In the genomic region with DNA sequence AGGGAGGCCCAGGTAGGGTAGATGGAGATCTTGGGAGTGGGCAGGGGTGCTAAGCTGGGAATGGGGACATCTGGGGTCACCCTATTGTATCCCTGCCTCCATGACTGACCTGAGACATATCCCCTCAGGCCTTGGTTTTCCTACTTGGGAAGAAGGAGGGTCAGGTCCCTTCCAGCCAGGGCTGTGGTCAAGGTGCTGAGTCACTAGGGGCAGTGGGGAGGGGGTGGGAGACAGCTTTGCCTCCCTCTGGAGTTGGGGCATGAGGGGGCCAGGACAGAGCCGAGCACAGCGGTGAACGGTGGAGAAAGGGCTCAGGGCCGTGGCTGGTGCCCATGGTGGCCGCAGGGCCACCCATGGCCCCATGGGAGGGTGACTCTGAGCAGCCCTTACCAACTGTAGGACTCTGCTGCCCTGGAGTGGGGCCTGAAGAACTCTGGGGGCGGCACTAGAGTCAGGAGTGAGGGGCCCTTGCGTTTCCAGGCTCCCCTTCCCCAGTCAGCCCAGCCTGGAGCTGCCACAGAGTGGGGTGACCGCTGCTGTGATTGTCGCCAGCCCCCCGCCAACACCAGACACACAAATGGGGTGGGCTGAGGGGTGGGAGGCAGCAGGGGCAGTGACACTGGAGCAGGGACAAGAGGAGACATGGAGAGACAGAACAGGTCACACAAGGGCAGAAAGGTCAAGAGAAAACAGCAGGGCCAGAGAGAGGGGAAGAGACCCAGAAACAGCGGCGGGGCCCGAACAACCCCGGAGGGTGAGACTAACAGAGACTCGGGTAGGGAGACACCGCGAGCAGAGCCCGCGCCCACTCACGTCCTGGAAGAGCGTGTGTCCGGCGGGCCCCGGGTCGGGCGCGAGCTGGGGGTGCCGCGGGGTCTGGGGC, we compare ENCODE assay signal across 8 cellular contexts. TPM values are rescaled to one million over a fixed set of nuclear protein-coding genes. Genes with fewer than 3 reads are reported as not detected.
DNase-seq lines count a peak whose midpoint lies in the region; ATAC-seq and TF ChIP-seq lines count a peak whose summit lies in the region.

No MANE protein-coding gene starts in this region.

- H3K27ac Mint-ChIP-seq in activated T-cell treated with anti-CD3 and anti-CD28 coated beads, Interleukin-2, amount 50 U/mL, for 24 hours: peak overlapping the region; percentile 71

- no peaks in the 10 kb centered on the region for H3K9me3 Mint-ChIP-seq in activated T-cell treated with anti-CD3 and anti-CD28 coated beads, Interleukin-2, amount 50 U/mL, for 24 hours

- no peaks in the 10 kb centered on the region for H3K9me2 ChIP-seq in Loucy (replicated peaks; ENCODE audit: low read depth, low read length)

- H3K4me1 Mint-ChIP-seq in activated T-cell treated with anti-CD3 and anti-CD28 coated beads, Interleukin-2, amount 50 U/mL, for 24 hours (ENCODE audit: low read depth): peaks cover 34% of the 10 kb centered on the region

- peak overlapping the region; percentile 97 for H3K4me2 ChIP-seq in Loucy (ENCODE audit: low read depth, low read length, poor library complexity, severe bottlenecking)

- H4K20me1 ChIP-seq in Loucy (ENCODE audit: insufficient read depth, low read length, poor library complexity, severe bottlenecking): peaks cover 3% of the 10 kb centered on the region

- H3K79me2 ChIP-seq in Loucy (ENCODE audit: insufficient read depth, low read length): peaks cover 10% of the 10 kb centered on the region

- H2AFZ ChIP-seq in Loucy (ENCODE audit: low read length): peak overlapping the region; percentile 83

- DNase-seq in activated T-cell treated with anti-CD3 and anti-CD28 coated beads, Interleukin-2, amount 50 U/mL, for 24 hours: no peak
- no peak for DNase-seq in activated T-cell treated with anti-CD3 and anti-CD28 coated beads, Interleukin-2, amount 50 U/mL, for 1 hour
- DNase-seq in cardiac fibroblast (ENCODE audit: low read depth in 2 of 2) (peak in 1 of 2 donors; percentile 19), uterus (peak in 1 of 2 donors; percentile 37), HPDE6-E6E7 (ENCODE audit: extremely low spot score) (no peak)

- intact Hi-C loops in uterus (cut with DNase I; ENCODE audit: low total_unique reads): no loop called here

- peak overlapping the region; percentile 80 for H3K4me3 Mint-ChIP-seq in activated T-cell treated with anti-CD3 and anti-CD28 coated beads, Interleukin-2, amount 50 U/mL, for 24 hours

- no peaks in the 10 kb centered on the region for H3F3A ChIP-seq in Loucy (ENCODE audit: low read depth)

- no peak for TF ChIP-seq POLR2A in uterus (IDR thresholded peaks at IDR 0.05)

- H3K4me3 ChIP-seq in Loucy (ENCODE audit: low read length, poor library complexity, severe bottlenecking) (peak overlapping the region; percentile 94), cardiac fibroblast (replicated peaks in 1 of 2; ENCODE audit: low read depth in 2 of 2, low read length in 2 of 2) (peak overlapping the region; percentile 56 to 71), mononuclear cell (ENCODE audit: low read length) (peak overlapping the region; percentile 38), uterus (peak overlapping the region; percentile 65 to 72)

- peak overlapping the region; percentile 90 to 91 for H3K27ac ChIP-seq in uterus

- H3K36me3 ChIP-seq in Loucy (ENCODE audit: insufficient read depth, low read length) (peaks cover 26% of the 10 kb centered on the region; the same call in 1 of the 2 replicates), uterus (no peaks in the 10 kb centered on the region)

- peaks cover 53% of the 10 kb centered on the region for H3K36me3 Mint-ChIP-seq in activated T-cell treated with anti-CD3 and anti-CD28 coated beads, Interleukin-2, amount 50 U/mL, for 24 hours (ENCODE audit: low read depth)

- ATAC-seq in HG03108 (IDR thresholded peaks at IDR 0.05; ENCODE audit: unreplicated experiment): no peak

- H3K27me3 ChIP-seq in Loucy (ENCODE audit: insufficient read depth, low read length, poor library complexity, severe bottlenecking) (no peaks in the 10 kb centered on the region), mononuclear cell (ENCODE audit: insufficient read depth, low read length) (no peaks in the 10 kb centered on the region), uterus (no peaks in the 10 kb centered on the region)

- no peaks in the 10 kb centered on the region for H3K27me3 Mint-ChIP-seq in activated T-cell treated with anti-CD3 and anti-CD28 coated beads, Interleukin-2, amount 50 U/mL, for 24 hours

- H3K4me1 ChIP-seq in Loucy (ENCODE audit: insufficient read depth, low read length, poor library complexity, severe bottlenecking): peaks cover 20% of the 10 kb centered on the region
- peaks cover 22% of the 10 kb centered on the region for H3K4me1 ChIP-seq in mononuclear cell (ENCODE audit: insufficient read depth, low read length)
- H3K4me1 ChIP-seq in uterus: peaks cover 7 to 21% of the 10 kb centered on the region in 2 donors

- H3K9me3 ChIP-seq in Loucy (ENCODE audit: insufficient read depth, low read depth, low read length) (no peaks in the 10 kb centered on the region), mononuclear cell (ENCODE audit: low read depth, low read length) (no peaks in the 10 kb centered on the region), uterus (no peaks in the 10 kb centered on the region)

- TF ChIP-seq CTCF in Loucy (conservative IDR thresholded peaks at IDR 0.05; ENCODE audit: low read length) (no peak), cardiac fibroblast (IDR thresholded peaks at IDR 0.05; ENCODE audit: low read depth, low read length) (no peak), uterus (IDR thresholded peaks at IDR 0.05) (no peak)

- H3K9ac ChIP-seq in Loucy (ENCODE audit: low read depth, low read length, poor library complexity, severe bottlenecking): peak overlapping the region; percentile 91

RNA-seq across cellular contexts. Expression of a gene that starts 0.6 kb away (rescaled TPM):
- total RNA-seq in mononuclear cell: 4.6 TPM
- 10 to 100 TPM in 3 of 4 donors, 1 to 10 TPM in 1; 5.6 to 44.3 (median 20.4) TPM for total RNA-seq in uterus

RNA-seq across cellular contexts. Expression of a gene that starts 6.9 kb away (rescaled TPM):
- total RNA-seq in mononuclear cell (0.42 TPM), uterus (1 to 10 TPM in 3 of 4 donors, not detected in 1; 1.4 to 4.4 (median 1.9) TPM)

RNA-seq across cellular contexts. Expression of a gene that starts 11.5 kb away (rescaled TPM):
- total RNA-seq in mononuclear cell (0.21 TPM), uterus (not detected)

RNA-seq across cellular contexts. Expression of a gene that starts 12.5 kb away (rescaled TPM):
- total RNA-seq in mononuclear cell (2.0 TPM), uterus (1 to 10 TPM in 2 of 4 donors, under 1 TPM in 1, not detected in 1; 0.51 to 7.3 (median 1.5) TPM)

RNA-seq across cellular contexts. Expression of a gene that starts 46.5 kb away (rescaled TPM):
- total RNA-seq in mononuclear cell: 2.4 TPM
- total RNA-seq in uterus: 10 to 100 TPM in 2 of 4 donors, 1 to 10 TPM in 2; 1.8 to 13.8 (median 10.7) TPM

Comparison
In these comparisons a context has a peak if more than half of its experiments do, and no peak if none do; other contexts are left out.
1. H3K4me3 ChIP-seq: peak in every context shown above with its lines; median percentile 94 in Loucy; 68 in uterus; 64 in cardiac fibroblast; 38 in mononuclear cell.